Comparison of ENCODE assay signal across 8 cellular contexts in genomic region chr2:160388464-160389263, GRCh38.
DNase-seq lines count a peak whose midpoint lies in the region; ATAC-seq and TF ChIP-seq lines count a peak whose summit lies in the region.

No MANE protein-coding gene starts in this region.

- DNase-seq in activated CD8-positive, alpha-beta T cell treated with anti-CD3 and anti-CD28 coated beads, Interleukin-2, amount 10 ng/mL, durations not matched to agents 7 days and 5 days = peak; percentile 68
- peak in 1 of 2 donors; percentile 59 for DNase-seq in heart right ventricle
- peak; percentile 12 for DNase-seq in stimulated activated CD4-positive, alpha-beta T cell treated with anti-CD3 and anti-CD28 coated beads, Interleukin-4, amount 100 ng/mL, for 1 hour
- DNase-seq in prostate gland (ENCODE audit: low spot score) = no peak

- H3K27ac ChIP-seq in ACC112 (ENCODE audit: low read depth, low read length) = peak overlapping the region; percentile 99
- peak overlapping the region; percentile 73 to 94 (median 86) for H3K27ac ChIP-seq in heart right ventricle
- H3K27ac ChIP-seq in prostate gland = peak overlapping the region in 1 of 2 donors; percentile 38

- peaks cover 93% of the 10 kb centered on the region for H3K79me2 ChIP-seq in ACC112 (ENCODE audit: control insufficient read depth, insufficient read depth, low read length, unreplicated experiment)

- POLR2A ChIA-PET in activated CD8-positive, alpha-beta T cell treated with anti-CD3 and anti-CD28 coated beads, Interleukin-2, amount 10 ng/mL, durations not matched to agents 7 days and 5 days (lab: Charles Lee) = interaction anchor here (0.6 to 2.1 kb wide), 2 partner anchors 19 to 677 kb away, joined by 4 to 5 read pairs; partner anchors contain the start of gene MARCHF7

- no peaks in the 10 kb centered on the region for H3K9me3 Mint-ChIP-seq in activated CD8-positive, alpha-beta T cell treated with anti-CD3 and anti-CD28 coated beads, Interleukin-2, amount 10 ng/mL, durations not matched to agents 7 days and 5 days (ENCODE audit: insufficient read depth)

- no peak for TF ChIP-seq CTCF in heart right ventricle (IDR thresholded peaks at IDR 0.05)
- no peak for TF ChIP-seq CTCF in prostate gland (IDR thresholded peaks at IDR 0.05)

- H3K27ac Mint-ChIP-seq in activated CD8-positive, alpha-beta T cell treated with anti-CD3 and anti-CD28 coated beads, Interleukin-2, amount 10 ng/mL, durations not matched to agents 7 days and 5 days = peak overlapping the region; percentile 80

- H3K9me3 ChIP-seq in heart right ventricle = no peaks in the 10 kb centered on the region
- H3K9me3 ChIP-seq in prostate gland = no peaks in the 10 kb centered on the region

- no peak for TF ChIP-seq POLR2A in prostate gland (IDR thresholded peaks at IDR 0.05)

- CTCF ChIA-PET in activated CD8-positive, alpha-beta T cell treated with anti-CD3 and anti-CD28 coated beads, Interleukin-2, amount 10 ng/mL, durations not matched to agents 7 days and 5 days (lab: Charles Lee) = interaction anchor here (0.9 to 1.4 kb wide), 2 partner anchors 14 to 65 kb away, joined by 3 to 4 read pairs; no protein-coding TSS in a partner anchor

- H3K4me1 ChIP-seq in ACC112 (ENCODE audit: control insufficient read depth, insufficient read depth, low read length, unreplicated experiment) = peaks cover 86% of the 10 kb centered on the region
- H3K4me1 ChIP-seq in heart right ventricle = peaks cover 13 to 100% (median 66%) of the 10 kb centered on the region in 9 donors
- peaks cover 2% of the 10 kb centered on the region for H3K4me1 ChIP-seq in prostate gland (replicated peaks)

- no peaks in the 10 kb centered on the region for H3K27me3 ChIP-seq in ACC112 (ENCODE audit: insufficient read depth, low read length)
- no peaks in the 10 kb centered on the region for H3K27me3 ChIP-seq in heart right ventricle
- no peaks in the 10 kb centered on the region for H3K27me3 ChIP-seq in prostate gland (replicated peaks; ENCODE audit: insufficient read depth)

- H3K4me3 Mint-ChIP-seq in activated CD8-positive, alpha-beta T cell treated with anti-CD3 and anti-CD28 coated beads, Interleukin-2, amount 10 ng/mL, durations not matched to agents 7 days and 5 days = peak overlapping the region; percentile 46

- H3K27me3 Mint-ChIP-seq in activated CD8-positive, alpha-beta T cell treated with anti-CD3 and anti-CD28 coated beads, Interleukin-2, amount 10 ng/mL, durations not matched to agents 7 days and 5 days (ENCODE audit: low read depth) = no peaks in the 10 kb centered on the region

- intact Hi-C loops in heart right ventricle (cut with DNase I) (no loop called here), prostate gland (cut with DNase I) (no loop called here)

- H3K4me1 Mint-ChIP-seq in activated CD8-positive, alpha-beta T cell treated with anti-CD3 and anti-CD28 coated beads, Interleukin-2, amount 10 ng/mL, durations not matched to agents 7 days and 5 days (ENCODE audit: low read depth) = peaks cover 73% of the 10 kb centered on the region

- no peak overlapping the region for H2AFZ ChIP-seq in ACC112 (ENCODE audit: low read length, unreplicated experiment)

- H3K36me3 ChIP-seq in ACC112 (ENCODE audit: insufficient read depth, low read length) = no peaks in the 10 kb centered on the region
- peaks cover 0 to 9% (median 0%) of the 10 kb centered on the region in 9 donors for H3K36me3 ChIP-seq in heart right ventricle
- no peaks in the 10 kb centered on the region for H3K36me3 ChIP-seq in prostate gland

- peak overlapping the region; percentile 36; the same call in 1 of the 2 replicates for H3K4me3 ChIP-seq in ACC112 (ENCODE audit: low read depth, low read length)
- H3K4me3 ChIP-seq in heart right ventricle = peak overlapping the region in 3 of 10 donors; percentile 0 to 18 (median 14)
- H3K4me3 ChIP-seq in prostate gland = no peak overlapping the region

- 27 to 30% methylated on average over 12 of the region's 12 CpGs for WGBS in heart right ventricle, 2 donors
- 66% methylated on average over 12 of the region's 12 CpGs for WGBS in prostate gland

- peaks cover 31% of the 10 kb centered on the region for H3K36me3 Mint-ChIP-seq in activated CD8-positive, alpha-beta T cell treated with anti-CD3 and anti-CD28 coated beads, Interleukin-2, amount 10 ng/mL, durations not matched to agents 7 days and 5 days (ENCODE audit: low read depth)

- peak; percentile 57 for ATAC-seq in HG03442 (IDR thresholded peaks at IDR 0.05; ENCODE audit: unreplicated experiment)
- peak; percentile 83 for ATAC-seq in activated CD8-positive, alpha-beta T cell treated with anti-CD3 and anti-CD28 coated beads, Interleukin-2, amount 10 ng/mL, durations not matched to agents 7 days and 5 days
- peak; percentile 53 to 78 (median 61) for ATAC-seq in heart right ventricle
- no peak for ATAC-seq in HG03135 (IDR thresholded peaks at IDR 0.05; ENCODE audit: unreplicated experiment)
- ATAC-seq in GM21526 (IDR thresholded peaks at IDR 0.05; ENCODE audit: low FRiP score, unreplicated experiment) = no peak

Comparison
In these comparisons a context has a peak if more than half of its experiments do, and no peak if none do; other contexts are left out.
1. ATAC-seq: peak in HG03442 (single experiment), activated CD8-positive, alpha-beta T cell treated with anti-CD3 and anti-CD28 coated beads, Interleukin-2, amount 10 ng/mL, durations not matched to agents 7 days and 5 days (single experiment) and heart right ventricle (8 of 8); none in HG03135 (single experiment) and GM21526 (single experiment).